ENCODE assay signal across 9 cellular contexts in the genomic region with DNA sequence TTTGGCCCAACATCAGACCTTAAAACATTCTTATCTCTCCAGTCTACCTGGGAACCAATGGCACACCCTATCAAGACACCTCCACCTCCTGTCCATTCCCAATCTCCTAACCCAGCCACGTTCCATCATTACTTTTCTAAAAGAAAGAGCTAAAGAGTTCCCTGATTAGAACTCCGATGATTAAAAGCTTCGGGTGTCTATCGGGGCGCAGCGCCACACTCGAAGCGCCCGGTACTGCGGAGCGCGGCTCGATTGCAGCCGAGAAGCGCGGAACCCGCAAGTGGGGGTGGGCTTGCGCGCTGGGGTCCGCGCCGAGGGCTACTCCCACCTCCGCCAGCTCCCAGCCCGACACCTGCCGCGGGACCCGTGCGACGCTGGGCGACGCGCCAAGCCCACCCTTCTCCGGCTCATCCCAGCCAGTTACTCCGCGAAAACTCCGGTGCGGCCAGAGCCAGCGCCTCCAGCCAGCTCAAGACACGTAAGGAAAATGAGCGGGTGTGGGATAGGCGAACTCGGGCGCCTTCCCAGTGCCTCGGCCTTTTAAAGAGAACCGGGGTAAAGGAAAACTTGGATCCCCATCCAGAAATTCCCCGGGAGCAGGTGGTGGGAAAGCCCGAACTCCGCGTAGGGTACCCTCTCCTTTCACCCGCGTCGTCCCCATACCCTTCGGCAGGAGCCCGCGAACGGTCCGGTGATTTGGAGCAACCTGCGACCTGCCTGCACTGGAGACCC. TPM values are rescaled to one million over a fixed set of nuclear protein-coding genes. Genes with fewer than 3 reads are reported as not detected.
DNase-seq lines count a peak whose midpoint lies in the region; ATAC-seq and TF ChIP-seq lines count a peak whose summit lies in the region.
"Had no signal": no experiment of that assay in that cellular context is flagged by ENCODE, and none has a peak within 500 bp of the region (broad histone marks: within the 10 kb centered on the region; RNA-seq: fewer than 3 reads in every experiment).

No MANE protein-coding gene starts in this region.

- no peaks in the 10 kb centered on the region for H3K9me3 ChIP-seq in esophagus squamous epithelium

- H3K4me3 Mint-ChIP-seq in naive thymus-derived CD8-positive, alpha-beta T cell: peak overlapping the region; percentile 4 to 76 (median 64)

- WGBS in esophagus squamous epithelium, 2 donors: 2 to 6% methylated on average over 20 to 22 of the region's 58 CpGs

- peak overlapping the region in 1 of 10 donors; percentile 38 for H3K27ac Mint-ChIP-seq in naive thymus-derived CD8-positive, alpha-beta T cell

- H3K36me3 ChIP-seq in esophagus squamous epithelium: no peaks in the 10 kb centered on the region

- H3K36me3 Mint-ChIP-seq in naive thymus-derived CD8-positive, alpha-beta T cell: no peaks in the 10 kb centered on the region

- intact Hi-C loops in esophagus squamous epithelium (cut with DNase I): loop anchor here (10.0 kb wide), 1 partner anchor 837 kb away; no protein-coding TSS in a partner anchor

- no peak for ATAC-seq in naive thymus-derived CD8-positive, alpha-beta T cell
- no peak for ATAC-seq in HG02678 (IDR thresholded peaks at IDR 0.05; ENCODE audit: unreplicated experiment)
- ATAC-seq in GM21825 (IDR thresholded peaks at IDR 0.05; ENCODE audit: unreplicated experiment): no peak

- H3K4me3 ChIP-seq in GM12875 (ENCODE audit: low read depth, low read length) (peak overlapping the region; percentile 40), esophagus squamous epithelium (peak overlapping the region; percentile 29 to 71 (median 46))

- H3K27me3 Mint-ChIP-seq in naive thymus-derived CD8-positive, alpha-beta T cell: peaks cover 34 to 58% (median 43%) of the 10 kb centered on the region in 5 donors

- TF ChIP-seq POLR2A in esophagus squamous epithelium (IDR thresholded peaks at IDR 0.05): no peak

- no peak for TF ChIP-seq CTCF in GM12875 (IDR thresholded peaks at IDR 0.05; ENCODE audit: borderline replicate concordance, insufficient read depth, low read depth, low read length)
- TF ChIP-seq CTCF in esophagus squamous epithelium (IDR thresholded peaks at IDR 0.05): no peak

- H3K27me3 ChIP-seq in esophagus squamous epithelium: peaks cover 0 to 55% (median 3%) of the 10 kb centered on the region in 4 donors

- DNase-seq in OCI-M1 (lab: John Stamatoyannopoulos, UW) (peak; percentile 38), esophagus squamous epithelium (lab: John Stamatoyannopoulos, UW) (no peak), DMS114 treated with DMSO at 0.1 percent for 48 hours (lab: John Stamatoyannopoulos, UW; ENCODE audit: unreplicated experiment) (no peak)
- no peak for DNase-seq in naive thymus-derived CD8-positive, alpha-beta T cell
- no peak for DNase-seq in NK-92 treated with Interleukin-12 subunit alpha and Interleukin-12 subunit beta, amount 100 ng/mL, for 24 hours (lab: John Stamatoyannopoulos, UW)

- POLR2A ChIA-PET in naive thymus-derived CD8-positive, alpha-beta T cell (lab: Charles Lee): no interaction called here

- H3K4me1 Mint-ChIP-seq in naive thymus-derived CD8-positive, alpha-beta T cell: peaks cover 6 to 20% (median 16%) of the 10 kb centered on the region in 4 donors

- peaks cover 0 to 5% (median 0%) of the 10 kb centered on the region in 9 donors for H3K9me3 Mint-ChIP-seq in naive thymus-derived CD8-positive, alpha-beta T cell

- no peak overlapping the region for H3K27ac ChIP-seq in esophagus squamous epithelium

- H3K4me1 ChIP-seq in esophagus squamous epithelium: peaks cover 0 to 26% (median 4%) of the 10 kb centered on the region in 3 donors

RNA-seq across cellular contexts. Expression of a gene that starts 0.6 kb away (rescaled TPM):
- 1 to 10 TPM in 2 of 4 donors, under 1 TPM in 1, not detected in 1; 0.48 to 2.4 (median 1.1) TPM for total RNA-seq in esophagus squamous epithelium
- not detected for total RNA-seq in naive thymus-derived CD8-positive, alpha-beta T cell
- not detected for polyA plus RNA-seq in naive thymus-derived CD8-positive, alpha-beta T cell

RNA-seq across cellular contexts. Expression of a gene that starts 11.9 kb away (rescaled TPM):
- under 1 TPM in 2 of 4 donors, not detected in 2; under 0.01 to 0.44 TPM for total RNA-seq in esophagus squamous epithelium
- not detected for total RNA-seq in naive thymus-derived CD8-positive, alpha-beta T cell
- polyA plus RNA-seq in naive thymus-derived CD8-positive, alpha-beta T cell: not detected
- total RNA-seq: NCI-H460 had no signal
